11 cellular contexts compared by ENCODE assay signal in the genomic region with DNA sequence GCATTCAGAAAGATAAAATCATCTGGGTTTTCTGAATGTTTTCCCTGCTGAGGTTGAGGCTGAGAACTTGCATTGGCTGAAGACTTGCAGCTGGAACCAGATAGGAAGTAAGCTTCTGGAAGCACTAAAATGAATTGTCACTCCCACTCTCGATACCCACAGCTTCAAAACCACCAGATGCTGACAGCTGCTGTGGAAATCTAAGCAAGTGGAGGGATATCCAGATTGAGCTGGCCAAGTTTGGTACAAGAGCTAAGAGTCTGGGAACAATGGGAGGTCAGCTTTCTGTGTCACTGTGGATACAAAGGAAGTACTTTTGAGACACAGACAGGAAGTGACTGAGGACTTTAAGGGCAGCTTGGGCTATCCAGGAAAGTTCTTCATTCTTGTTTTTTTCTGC. TPM values are rescaled to one million over a fixed set of nuclear protein-coding genes. Genes with fewer than 3 reads are reported as not detected.
A peak's percentile ranks its signal among the peaks of the same experiment; 100 is the strongest.
DNase-seq lines count a peak whose midpoint lies in the region; ATAC-seq and FAIRE-seq lines count a peak whose summit lies in the region.
"Had no signal": no experiment of that assay in that cellular context is flagged by ENCODE, and none has a peak within 500 bp of the region (broad histone marks: within the 10 kb centered on the region; RNA-seq: fewer than 3 reads in every experiment).

No MANE protein-coding gene starts in this region.

- intact Hi-C loops in activated T-helper 2 cell treated with anti-CD3 and anti-CD28 coated beads, Interferon-gamma antibody, Interleukin-2, Interleukin-4, amounts not matched to agents 10 μg/mL and 5 μg/mL and 100 μg/mL, durations not matched to agents 14 hours and 24 hours and 36 hours (cut with micrococcal nuclease): no loop called here

- DNase-seq in AML-193 (lab: John Stamatoyannopoulos, UW): peak; percentile 57 to 62
- DNase-seq in GM18507 (ENCODE audit: extremely low spot score, insufficient read length, low read depth): no peak
- DNase-seq in activated T-helper 2 cell treated with anti-CD3 and anti-CD28 coated beads, Interferon-gamma antibody, Interleukin-2, Interleukin-4, amounts not matched to agents 10 μg/mL and 5 μg/mL and 100 μg/mL, durations not matched to agents 14 hours and 24 hours and 36 hours (ENCODE audit: low spot score): no peak
- no peak for DNase-seq in memory B cell (ENCODE audit: low spot score in 2 of 2)
- no peak for DNase-seq in activated effector memory CD4-positive, alpha-beta T cell treated with anti-CD3 and anti-CD28 coated beads, Interleukin-2, amount 50 U/mL, for 16 hours
- DNase-seq: DMS79 treated with DMSO at 0.1 percent for 48 hours, endodermal cell, NCI-H1436 treated with DMSO at 0.1 percent for 48 hours had no signal

- H3K27ac Mint-ChIP-seq in activated T-helper 2 cell treated with anti-CD3 and anti-CD28 coated beads, Interferon-gamma antibody, Interleukin-2, Interleukin-4, amounts not matched to agents 10 μg/mL and 5 μg/mL and 100 μg/mL, durations not matched to agents 14 hours and 24 hours and 36 hours: peak overlapping the region; percentile 12
- peak overlapping the region; percentile 100 for H3K27ac Mint-ChIP-seq in memory B cell
- H3K27ac Mint-ChIP-seq: endodermal cell had no signal

- FAIRE-seq in GM18507 (lab: Jason Lieb, UNC): peak; percentile 42

- peaks cover 6% of the 10 kb centered on the region for H3K27me3 Mint-ChIP-seq in activated T-helper 2 cell treated with anti-CD3 and anti-CD28 coated beads, Interferon-gamma antibody, Interleukin-2, Interleukin-4, amounts not matched to agents 10 μg/mL and 5 μg/mL and 100 μg/mL, durations not matched to agents 14 hours and 24 hours and 36 hours (ENCODE audit: low read depth)
- no peaks in the 10 kb centered on the region for H3K27me3 Mint-ChIP-seq in memory B cell

- no peak overlapping the region for H3K4me3 Mint-ChIP-seq in activated T-helper 2 cell treated with anti-CD3 and anti-CD28 coated beads, Interferon-gamma antibody, Interleukin-2, Interleukin-4, amounts not matched to agents 10 μg/mL and 5 μg/mL and 100 μg/mL, durations not matched to agents 14 hours and 24 hours and 36 hours (ENCODE audit: low read depth)
- no peak overlapping the region for H3K4me3 Mint-ChIP-seq in memory B cell
- H3K4me3 Mint-ChIP-seq: endodermal cell had no signal

- no peaks in the 10 kb centered on the region for H3K36me3 Mint-ChIP-seq in activated T-helper 2 cell treated with anti-CD3 and anti-CD28 coated beads, Interferon-gamma antibody, Interleukin-2, Interleukin-4, amounts not matched to agents 10 μg/mL and 5 μg/mL and 100 μg/mL, durations not matched to agents 14 hours and 24 hours and 36 hours (ENCODE audit: low read depth)
- peaks cover 1% of the 10 kb centered on the region for H3K36me3 Mint-ChIP-seq in memory B cell

- peaks cover 54% of the 10 kb centered on the region for H3K4me1 Mint-ChIP-seq in activated T-helper 2 cell treated with anti-CD3 and anti-CD28 coated beads, Interferon-gamma antibody, Interleukin-2, Interleukin-4, amounts not matched to agents 10 μg/mL and 5 μg/mL and 100 μg/mL, durations not matched to agents 14 hours and 24 hours and 36 hours (ENCODE audit: low read depth)
- peaks cover 53% of the 10 kb centered on the region for H3K4me1 Mint-ChIP-seq in memory B cell

- no peak for ATAC-seq in memory B cell (ENCODE audit: low read depth)
- ATAC-seq in GM21447 (IDR thresholded peaks at IDR 0.05; ENCODE audit: unreplicated experiment): no peak
- ATAC-seq in GM21367 (IDR thresholded peaks at IDR 0.05; ENCODE audit: unreplicated experiment): no peak
- ATAC-seq in HG03196 (IDR thresholded peaks at IDR 0.05; ENCODE audit: unreplicated experiment): no peak

- H3K9me3 Mint-ChIP-seq in activated T-helper 2 cell treated with anti-CD3 and anti-CD28 coated beads, Interferon-gamma antibody, Interleukin-2, Interleukin-4, amounts not matched to agents 10 μg/mL and 5 μg/mL and 100 μg/mL, durations not matched to agents 14 hours and 24 hours and 36 hours: no peaks in the 10 kb centered on the region
- no peaks in the 10 kb centered on the region for H3K9me3 Mint-ChIP-seq in memory B cell

RNA-seq across cellular contexts. Expression of gene CD44, which starts 51.3 kb away (rescaled TPM):
- 232 and 249 TPM in 2 replicates for total RNA-seq in activated T-helper 2 cell treated with anti-CD3 and anti-CD28 coated beads, Interferon-gamma antibody, Interleukin-2, Interleukin-4, amounts not matched to agents 10 μg/mL and 5 μg/mL and 100 μg/mL, durations not matched to agents 14 hours and 24 hours and 36 hours

Comparison
In these comparisons a context has a peak if more than half of its experiments do, and no peak if none do; other contexts are left out.
1. DNase-seq: peak in AML-193 (2 of 2); none in GM18507 (single experiment), activated T-helper 2 cell treated with anti-CD3 and anti-CD28 coated beads, Interferon-gamma antibody, Interleukin-2, Interleukin-4, amounts not matched to agents 10 μg/mL and 5 μg/mL and 100 μg/mL, durations not matched to agents 14 hours and 24 hours and 36 hours (single experiment), memory B cell (0 of 2) and activated effector memory CD4-positive, alpha-beta T cell treated with anti-CD3 and anti-CD28 coated beads, Interleukin-2, amount 50 U/mL, for 16 hours (single experiment).